ENCODE assay signal across 9 cellular contexts in the genomic region with DNA sequence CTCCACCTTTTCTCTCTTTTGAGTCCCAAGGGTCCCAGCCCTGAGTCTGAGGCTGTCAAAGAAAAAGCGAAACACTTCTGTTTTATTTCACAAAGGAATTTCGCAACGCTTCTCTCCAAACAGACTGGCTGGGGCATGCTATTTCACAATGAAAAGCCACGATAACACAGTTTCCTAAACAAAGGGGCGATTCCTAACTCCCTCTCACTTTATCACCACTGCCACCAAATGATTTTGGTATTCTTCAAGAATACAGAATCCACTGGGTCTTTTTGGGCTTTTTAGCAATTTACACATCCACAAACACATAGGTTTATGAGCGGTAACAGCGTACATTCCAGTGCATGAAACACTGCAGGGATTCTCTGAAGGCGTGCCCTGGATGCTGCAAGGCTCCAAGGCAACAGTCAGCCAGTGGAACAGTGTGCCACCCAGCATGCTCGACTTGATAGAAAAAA.
DNase-seq lines count a peak whose midpoint lies in the region; ATAC-seq and TF ChIP-seq lines count a peak whose summit lies in the region.
"Had no signal": no experiment of that assay in that cellular context is flagged by ENCODE, and none has a peak within 500 bp of the region (broad histone marks: within the 10 kb centered on the region; RNA-seq: fewer than 3 reads in every experiment).

No MANE protein-coding gene starts in this region.

- H3K27ac ChIP-seq in SK-N-MC (peak overlapping the region; percentile 90), foreskin keratinocyte (no peak overlapping the region), trophoblast cell (ENCODE audit: low read depth, low read length) (peak overlapping the region; percentile 45)

- H2AFZ ChIP-seq in trophoblast cell (ENCODE audit: insufficient read depth, low read length, poor library complexity) = no peak overlapping the region

- peak overlapping the region; percentile 76 for H3K4me3 ChIP-seq in SK-N-MC
- H3K4me3 ChIP-seq in trophoblast cell (ENCODE audit: low read depth, low read length) = no peak overlapping the region

- peaks cover 2% of the 10 kb centered on the region for H3K79me1 ChIP-seq in trophoblast cell (ENCODE audit: low read length)

- no peaks in the 10 kb centered on the region for H3K79me2 ChIP-seq in trophoblast cell (ENCODE audit: control insufficient read depth, insufficient read depth, low read length, poor library complexity)

- H2BK5ac ChIP-seq in trophoblast cell (ENCODE audit: low read depth, low read length, poor library complexity) = no peak overlapping the region

- H4K8ac ChIP-seq in trophoblast cell (ENCODE audit: low read depth, low read length) = no peak overlapping the region

- no peak overlapping the region for H4K91ac ChIP-seq in trophoblast cell (ENCODE audit: low read depth, low read length)

- peak overlapping the region; percentile 38 for H3K9ac ChIP-seq in SK-N-MC (ENCODE audit: insufficient read length)
- H3K9ac ChIP-seq in trophoblast cell (ENCODE audit: low read length) = no peak overlapping the region

- H3K23ac ChIP-seq in trophoblast cell (ENCODE audit: low read length) = no peak overlapping the region

- H3K27me3 ChIP-seq in foreskin keratinocyte (peaks cover 54% of the 10 kb centered on the region), trophoblast cell (ENCODE audit: insufficient read depth, low read length) (no peaks in the 10 kb centered on the region)
- H3K27me3 ChIP-seq: dorsolateral prefrontal cortex had no signal

- H3K36me3 ChIP-seq in SK-N-MC (ENCODE audit: insufficient read depth, low read length) = no peaks in the 10 kb centered on the region
- H3K36me3 ChIP-seq in trophoblast cell (ENCODE audit: control insufficient read depth in 1 of 2, insufficient read depth in 2 of 2, low read length in 2 of 2) = no peaks in the 10 kb centered on the region

- TF ChIP-seq CTCF in foreskin keratinocyte (conservative IDR thresholded peaks at IDR 0.05) = no peak

- no peak overlapping the region for H3K18ac ChIP-seq in trophoblast cell (ENCODE audit: low read length)

- no peak overlapping the region for H4K12ac ChIP-seq in trophoblast cell (ENCODE audit: low read depth, low read length)

- DNase-seq in ELF-1 (ENCODE audit: low read depth, low spot score) (peak; percentile 27), SK-N-MC (ENCODE audit: low read depth, low spot score) (no peak), foreskin keratinocyte (peak; percentile 33 to 49), trophoblast cell (peak; percentile 41 to 75), NCI-H510A (lab: John Stamatoyannopoulos, UW) (no peak), NCI-H1092 (lab: John Stamatoyannopoulos, UW) (no peak)
- DNase-seq: dorsolateral prefrontal cortex had no signal

- WGBS in trophoblast cell (ENCODE audit: extremely low coverage, insufficient coverage, insufficient read length) = no CpG with 5 or more reads among the region's 9 CpGs

- no peak overlapping the region for H3K4ac ChIP-seq in trophoblast cell (ENCODE audit: low read depth, low read length)

- H2BK120ac ChIP-seq in trophoblast cell (ENCODE audit: insufficient read depth, low read length, poor library complexity) = no peak overlapping the region

- H3K9me3 ChIP-seq in SK-N-MC (ENCODE audit: low read depth, low read length) = no peaks in the 10 kb centered on the region
- H3K9me3 ChIP-seq in trophoblast cell (ENCODE audit: insufficient read depth, low read depth, low read length) = no peaks in the 10 kb centered on the region

- ATAC-seq in foreskin keratinocyte (peak; percentile 44), HG03442 (IDR thresholded peaks at IDR 0.05; ENCODE audit: unreplicated experiment) (no peak), HG02885 (IDR thresholded peaks at IDR 0.05; ENCODE audit: poor library complexity, unreplicated experiment) (no peak)

- peak overlapping the region; percentile 54 for H3K4me2 ChIP-seq in trophoblast cell (ENCODE audit: low read length)

- no peak overlapping the region for H2BK12ac ChIP-seq in trophoblast cell (ENCODE audit: low read length)

- H2AK5ac ChIP-seq in trophoblast cell (ENCODE audit: low read length) = no peak overlapping the region

- H3K14ac ChIP-seq in trophoblast cell (ENCODE audit: low read length) = no peak overlapping the region

- peaks cover under 1% of the 10 kb centered on the region for H3K4me1 ChIP-seq in foreskin keratinocyte
- peaks cover 10 to 11% of the 10 kb centered on the region in 2 experiments for H3K4me1 ChIP-seq in trophoblast cell (ENCODE audit: control insufficient read depth in 1 of 2, insufficient read depth in 2 of 2, low read length in 2 of 2)

Comparison
In these comparisons a context has a peak if more than half of its experiments do, and no peak if none do; other contexts are left out.
1. DNase-seq: peak in ELF-1 (single experiment), foreskin keratinocyte (2 of 2) and trophoblast cell (2 of 2); none in SK-N-MC (single experiment), NCI-H510A (single experiment) and NCI-H1092 (single experiment).